In the genomic region with DNA sequence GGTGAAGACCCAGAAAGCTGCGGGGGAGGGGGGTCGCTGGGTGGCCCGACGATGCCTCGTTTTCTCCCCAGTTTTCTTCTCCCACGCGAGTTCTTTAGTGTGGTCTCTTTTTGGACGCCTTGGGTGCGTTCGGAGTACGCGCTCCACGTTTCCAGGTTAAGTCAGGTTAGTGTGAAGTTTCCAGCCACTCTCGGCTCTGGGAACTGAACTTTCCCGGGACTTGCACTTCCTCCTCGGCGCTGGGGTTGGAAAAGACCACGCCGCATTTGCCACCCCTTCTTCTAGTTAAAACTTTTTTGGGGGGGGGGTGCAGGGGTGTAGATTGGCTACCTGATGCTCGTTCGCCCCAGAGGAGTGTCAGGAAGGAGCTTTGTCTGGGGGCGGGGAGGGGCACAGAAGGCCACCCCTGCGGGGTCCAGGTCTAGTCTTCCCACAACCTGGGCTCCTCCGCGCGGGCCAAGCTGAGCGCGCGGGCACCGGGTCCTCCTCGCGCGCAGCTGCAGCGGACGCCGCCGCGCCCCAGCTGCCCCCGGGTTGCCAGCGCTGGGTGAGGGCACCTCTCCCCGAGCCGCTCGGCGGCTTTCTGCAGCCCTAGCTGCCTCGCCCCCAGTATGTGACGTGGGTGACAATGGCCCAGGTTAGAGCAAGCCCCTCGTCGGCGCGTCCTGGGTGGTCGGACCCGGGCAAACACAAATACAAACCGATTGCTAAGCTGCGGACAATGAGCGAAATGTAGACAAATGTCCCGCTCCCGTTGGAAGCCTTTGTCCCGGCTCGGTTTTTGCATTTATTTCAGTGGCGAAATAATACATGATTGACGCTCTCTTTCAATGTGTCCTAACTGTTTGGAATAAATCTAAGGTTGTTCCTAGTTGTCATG, we compare ENCODE assay signal across 2 cellular contexts.
TF ChIP-seq lines count a peak whose summit lies in the region.

No MANE protein-coding gene starts in this region.

TF ChIP-seq in SK-N-SH, 30 proteins besides CTCF, POLR2A, EP300 and RAD21 (continued from another document):
- TF ChIP-seq, protein P1, sequence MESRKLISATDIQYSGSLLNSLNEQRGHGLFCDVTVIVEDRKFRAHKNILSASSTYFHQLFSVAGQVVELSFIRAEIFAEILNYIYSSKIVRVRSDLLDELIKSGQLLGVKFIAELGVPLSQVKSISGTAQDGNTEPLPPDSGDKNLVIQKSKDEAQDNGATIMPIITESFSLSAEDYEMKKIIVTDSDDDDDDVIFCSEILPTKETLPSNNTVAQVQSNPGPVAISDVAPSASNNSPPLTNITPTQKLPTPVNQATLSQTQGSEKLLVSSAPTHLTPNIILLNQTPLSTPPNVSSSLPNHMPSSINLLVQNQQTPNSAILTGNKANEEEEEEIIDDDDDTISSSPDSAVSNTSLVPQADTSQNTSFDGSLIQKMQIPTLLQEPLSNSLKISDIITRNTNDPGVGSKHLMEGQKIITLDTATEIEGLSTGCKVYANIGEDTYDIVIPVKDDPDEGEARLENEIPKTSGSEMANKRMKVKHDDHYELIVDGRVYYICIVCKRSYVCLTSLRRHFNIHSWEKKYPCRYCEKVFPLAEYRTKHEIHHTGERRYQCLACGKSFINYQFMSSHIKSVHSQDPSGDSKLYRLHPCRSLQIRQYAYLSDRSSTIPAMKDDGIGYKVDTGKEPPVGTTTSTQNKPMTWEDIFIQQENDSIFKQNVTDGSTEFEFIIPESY (IDR thresholded peaks at IDR 0.05; ENCODE audit: borderline replicate concordance, low read depth): no peak
- TF ChIP-seq, protein P2, sequence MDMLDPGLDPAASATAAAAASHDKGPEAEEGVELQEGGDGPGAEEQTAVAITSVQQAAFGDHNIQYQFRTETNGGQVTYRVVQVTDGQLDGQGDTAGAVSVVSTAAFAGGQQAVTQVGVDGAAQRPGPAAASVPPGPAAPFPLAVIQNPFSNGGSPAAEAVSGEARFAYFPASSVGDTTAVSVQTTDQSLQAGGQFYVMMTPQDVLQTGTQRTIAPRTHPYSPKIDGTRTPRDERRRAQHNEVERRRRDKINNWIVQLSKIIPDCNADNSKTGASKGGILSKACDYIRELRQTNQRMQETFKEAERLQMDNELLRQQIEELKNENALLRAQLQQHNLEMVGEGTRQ (IDR thresholded peaks at IDR 0.05; ENCODE audit: borderline replicate concordance, low read depth, low read length): no peak
- TF ChIP-seq MEF2A (IDR thresholded peaks at IDR 0.05; ENCODE audit: borderline replicate concordance, low read depth): no peak
- TF ChIP-seq, protein P3, sequence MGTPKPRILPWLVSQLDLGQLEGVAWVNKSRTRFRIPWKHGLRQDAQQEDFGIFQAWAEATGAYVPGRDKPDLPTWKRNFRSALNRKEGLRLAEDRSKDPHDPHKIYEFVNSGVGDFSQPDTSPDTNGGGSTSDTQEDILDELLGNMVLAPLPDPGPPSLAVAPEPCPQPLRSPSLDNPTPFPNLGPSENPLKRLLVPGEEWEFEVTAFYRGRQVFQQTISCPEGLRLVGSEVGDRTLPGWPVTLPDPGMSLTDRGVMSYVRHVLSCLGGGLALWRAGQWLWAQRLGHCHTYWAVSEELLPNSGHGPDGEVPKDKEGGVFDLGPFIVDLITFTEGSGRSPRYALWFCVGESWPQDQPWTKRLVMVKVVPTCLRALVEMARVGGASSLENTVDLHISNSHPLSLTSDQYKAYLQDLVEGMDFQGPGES (IDR thresholded peaks at IDR 0.05; ENCODE audit: low read depth, low read length): no peak

TF ChIP-seq in SK-N-SH treated with all-trans-retinoic acid at 6 μM for 48 hours, 23 proteins besides CTCF, POLR2A, EP300 and RAD21 (continued from another document):
- TF ChIP-seq, protein P4, sequence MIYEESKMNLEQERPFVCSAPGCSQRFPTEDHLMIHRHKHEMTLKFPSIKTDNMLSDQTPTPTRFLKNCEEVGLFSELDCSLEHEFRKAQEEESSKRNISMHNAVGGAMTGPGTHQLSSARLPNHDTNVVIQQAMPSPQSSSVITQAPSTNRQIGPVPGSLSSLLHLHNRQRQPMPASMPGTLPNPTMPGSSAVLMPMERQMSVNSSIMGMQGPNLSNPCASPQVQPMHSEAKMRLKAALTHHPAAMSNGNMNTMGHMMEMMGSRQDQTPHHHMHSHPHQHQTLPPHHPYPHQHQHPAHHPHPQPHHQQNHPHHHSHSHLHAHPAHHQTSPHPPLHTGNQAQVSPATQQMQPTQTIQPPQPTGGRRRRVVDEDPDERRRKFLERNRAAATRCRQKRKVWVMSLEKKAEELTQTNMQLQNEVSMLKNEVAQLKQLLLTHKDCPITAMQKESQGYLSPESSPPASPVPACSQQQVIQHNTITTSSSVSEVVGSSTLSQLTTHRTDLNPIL (CRISPR knock-in tag; IDR thresholded peaks at IDR 0.05; ENCODE audit: low read depth): no peak
- no peak for TF ChIP-seq ZNF565 (CRISPR knock-in tag; conservative IDR thresholded peaks at IDR 0.05; ENCODE audit: low read depth)
- TF ChIP-seq TCF4 (CRISPR knock-in tag; IDR thresholded peaks at IDR 0.05; ENCODE audit: borderline replicate concordance): no peak
- no peak for TF ChIP-seq SNAI2 (CRISPR knock-in tag; IDR thresholded peaks at IDR 0.05)
- TF ChIP-seq BACH2 (CRISPR knock-in tag; IDR thresholded peaks at IDR 0.05; ENCODE audit: borderline replicate concordance): no peak
- TF ChIP-seq, protein P5, sequence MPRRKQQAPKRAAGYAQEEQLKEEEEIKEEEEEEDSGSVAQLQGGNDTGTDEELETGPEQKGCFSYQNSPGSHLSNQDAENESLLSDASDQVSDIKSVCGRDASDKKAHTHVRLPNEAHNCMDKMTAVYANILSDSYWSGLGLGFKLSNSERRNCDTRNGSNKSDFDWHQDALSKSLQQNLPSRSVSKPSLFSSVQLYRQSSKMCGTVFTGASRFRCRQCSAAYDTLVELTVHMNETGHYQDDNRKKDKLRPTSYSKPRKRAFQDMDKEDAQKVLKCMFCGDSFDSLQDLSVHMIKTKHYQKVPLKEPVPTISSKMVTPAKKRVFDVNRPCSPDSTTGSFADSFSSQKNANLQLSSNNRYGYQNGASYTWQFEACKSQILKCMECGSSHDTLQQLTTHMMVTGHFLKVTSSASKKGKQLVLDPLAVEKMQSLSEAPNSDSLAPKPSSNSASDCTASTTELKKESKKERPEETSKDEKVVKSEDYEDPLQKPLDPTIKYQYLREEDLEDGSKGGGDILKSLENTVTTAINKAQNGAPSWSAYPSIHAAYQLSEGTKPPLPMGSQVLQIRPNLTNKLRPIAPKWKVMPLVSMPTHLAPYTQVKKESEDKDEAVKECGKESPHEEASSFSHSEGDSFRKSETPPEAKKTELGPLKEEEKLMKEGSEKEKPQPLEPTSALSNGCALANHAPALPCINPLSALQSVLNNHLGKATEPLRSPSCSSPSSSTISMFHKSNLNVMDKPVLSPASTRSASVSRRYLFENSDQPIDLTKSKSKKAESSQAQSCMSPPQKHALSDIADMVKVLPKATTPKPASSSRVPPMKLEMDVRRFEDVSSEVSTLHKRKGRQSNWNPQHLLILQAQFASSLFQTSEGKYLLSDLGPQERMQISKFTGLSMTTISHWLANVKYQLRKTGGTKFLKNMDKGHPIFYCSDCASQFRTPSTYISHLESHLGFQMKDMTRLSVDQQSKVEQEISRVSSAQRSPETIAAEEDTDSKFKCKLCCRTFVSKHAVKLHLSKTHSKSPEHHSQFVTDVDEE (CRISPR knock-in tag; IDR thresholded peaks at IDR 0.05): no peak
- no peak for TF ChIP-seq RARB (CRISPR knock-in tag; IDR thresholded peaks at IDR 0.05)
- no peak for TF ChIP-seq ISL1 (CRISPR knock-in tag; IDR thresholded peaks at IDR 0.05)
